17 cellular contexts compared by ENCODE assay signal in the genomic region with DNA sequence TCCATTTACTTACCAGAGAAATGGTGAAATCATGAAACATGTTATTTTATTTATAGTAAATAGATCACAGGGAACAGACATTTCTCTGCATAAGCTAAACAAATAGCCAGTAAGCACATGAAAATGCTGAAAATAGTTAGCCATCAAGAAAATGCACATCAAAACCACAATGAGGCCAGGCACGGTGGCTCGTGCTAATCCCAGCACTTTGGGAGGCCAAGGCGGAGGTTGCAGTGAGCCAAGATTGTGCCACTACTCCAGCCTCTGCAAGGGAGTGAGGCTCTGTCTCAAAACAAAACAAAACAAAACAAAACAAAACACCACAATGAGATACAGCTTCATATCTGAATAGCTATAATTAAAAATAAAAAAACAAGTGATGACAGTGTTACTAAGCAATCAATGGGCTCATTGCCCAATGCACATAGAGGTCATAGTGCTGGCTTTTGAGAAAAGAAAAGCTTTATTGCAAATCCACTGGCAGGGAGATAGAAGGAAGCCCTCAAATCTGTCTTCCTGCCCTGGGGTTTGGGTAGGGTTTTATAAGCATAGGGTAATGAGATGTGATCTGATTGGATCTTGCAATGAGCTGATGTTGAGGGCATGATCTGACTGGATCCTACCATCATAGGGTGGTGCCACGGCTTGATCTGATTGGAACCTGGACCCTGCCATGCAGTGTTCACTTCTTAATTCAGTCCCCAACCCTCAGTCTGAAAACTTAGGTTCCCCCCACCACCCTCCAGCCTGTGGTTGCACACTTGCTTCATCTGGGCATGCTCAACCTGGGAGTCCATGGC. TPM values are rescaled to one million over a fixed set of nuclear protein-coding genes. Genes with fewer than 3 reads are reported as not detected.
A peak's percentile ranks its signal among the peaks of the same experiment; 100 is the strongest.
DNase-seq lines count a peak whose midpoint lies in the region; ATAC-seq and TF ChIP-seq lines count a peak whose summit lies in the region.
"Had no signal": no experiment of that assay in that cellular context is flagged by ENCODE, and none has a peak within 500 bp of the region (broad histone marks: within the 10 kb centered on the region; RNA-seq: fewer than 3 reads in every experiment).

No MANE protein-coding gene starts in this region.

- no peak overlapping the region for H3K4me2 ChIP-seq in IMR-90 (ENCODE audit: low read depth, low read length)

- no peaks in the 10 kb centered on the region for H3K9me3 Mint-ChIP-seq in type B pancreatic cell
- H3K9me3 Mint-ChIP-seq: central memory CD8-positive, alpha-beta T cell had no signal

- peaks cover 4% of the 10 kb centered on the region for H3K27me3 Mint-ChIP-seq in type B pancreatic cell

- H3K56ac ChIP-seq in IMR-90 (ENCODE audit: extremely low read depth, insufficient read depth, low read length): no peak overlapping the region

- no peaks in the 10 kb centered on the region for H3K36me3 Mint-ChIP-seq in type B pancreatic cell
- H3K36me3 Mint-ChIP-seq: activated naive CD8-positive, alpha-beta T cell had no signal

- H4K20me1 ChIP-seq in IMR-90 (ENCODE audit: insufficient read depth, low read length): no peaks in the 10 kb centered on the region

- DNase-seq in AG09319 (ENCODE audit: extremely low read depth, low read depth): peak; percentile 64
- peak; percentile 35 for DNase-seq in IMR-90
- DNase-seq in brain microvascular endothelial cell: peak; percentile 36
- peak in 2 of 3 donors; percentile 14 to 41 for DNase-seq in right cardiac atrium
- DNase-seq in type B pancreatic cell (ENCODE audit: extremely low spot score, unreplicated experiment): no peak
- no peak for DNase-seq in NCI-H226
- no peak for DNase-seq in substantia nigra (lab: John Stamatoyannopoulos, UW)
- DNase-seq: activated T-cell treated with anti-CD3 and anti-CD28 coated beads for 4 hours; COR-L47; endodermal cell; MV-4-11; NCI-H2107; stimulated activated CD4-positive, alpha-beta T cell treated with anti-CD3 and anti-CD28 coated beads, Interleukin-2, amount 100 ng/mL, for 24 hours had no signal

- no peak overlapping the region; the same call in 1 of the 2 replicates for H3K23ac ChIP-seq in IMR-90 (ENCODE audit: low read depth, low read length)

- in situ Hi-C loops in IMR-90 (cut with MboI; ENCODE audit: low sequenced_read_pairs): no loop called here
- in situ Hi-C loops in brain microvascular endothelial cell (cut with HindIII; ENCODE audit: low pct_ligation_motif_present, low sequenced_read_pairs): no loop called here

- no peak overlapping the region for H3K4me3 ChIP-seq in IMR-90 (ENCODE audit: insufficient read depth, low read depth, low read length)
- no peak overlapping the region for H3K4me3 ChIP-seq in brain microvascular endothelial cell (ENCODE audit: low read depth, low read length)
- no peak overlapping the region for H3K4me3 ChIP-seq in right cardiac atrium (ENCODE audit: low read length)
- H3K4me3 ChIP-seq: Peyer's patch had no signal

- dilution Hi-C loops in IMR-90 (cut with HindIII; ENCODE audit: low sequenced_read_pairs, unreplicated experiment): no loop called here

- peaks cover 0 to 7% of the 10 kb centered on the region in 2 experiments; a peak in 2 of 4 replicates for H3K79me1 ChIP-seq in IMR-90 (ENCODE audit: low read depth in 1 of 2, low read length in 2 of 2)

- peak; percentile 63 for ATAC-seq in IMR-90 (ENCODE audit: low read depth)
- peak; percentile 59 to 64 for ATAC-seq in right cardiac atrium
- no peak for ATAC-seq in GM18870 (IDR thresholded peaks at IDR 0.05; ENCODE audit: unreplicated experiment)

- H3K36me3 ChIP-seq in IMR-90 (ENCODE audit: control insufficient read depth, insufficient read depth, low read length) (no peaks in the 10 kb centered on the region), brain microvascular endothelial cell (replicated peaks) (no peaks in the 10 kb centered on the region)
- H3K36me3 ChIP-seq: Peyer's patch had no signal

- no peak for TF ChIP-seq CTCF in AG09319 (IDR thresholded peaks at IDR 0.05; ENCODE audit: low read depth, low read length)
- no peak for TF ChIP-seq CTCF in IMR-90 (conservative IDR thresholded peaks at IDR 0.05; ENCODE audit: low read depth, low read length)
- TF ChIP-seq CTCF in brain microvascular endothelial cell (IDR thresholded peaks at IDR 0.05; ENCODE audit: low read depth, low read length, missing control alignments): no peak
- TF ChIP-seq CTCF in type B pancreatic cell (conservative IDR thresholded peaks at IDR 0.05): no peak

- H3K27ac Mint-ChIP-seq in type B pancreatic cell: no peak overlapping the region
- H3K27ac Mint-ChIP-seq: activated naive CD8-positive, alpha-beta T cell; endodermal cell had no signal

- POLR2A ChIA-PET in IMR-90 (lab: Charles Lee; ENCODE audit: unreplicated experiment): no interaction called here

- no peaks in the 10 kb centered on the region for H3K9me3 ChIP-seq in IMR-90 (ENCODE audit: control insufficient read depth, insufficient read depth, low read length)
- H3K9me3 ChIP-seq in right cardiac atrium (ENCODE audit: control insufficient read depth, low read length): no peaks in the 10 kb centered on the region
- H3K9me3 ChIP-seq: Peyer's patch had no signal

- CTCF ChIA-PET in IMR-90 (lab: Yijun Ruan, JAX): no interaction called here

- H4K8ac ChIP-seq in IMR-90 (ENCODE audit: low read depth in 2 of 2, low read length in 2 of 2): no peak overlapping the region

- H3K18ac ChIP-seq in IMR-90 (ENCODE audit: low read depth, low read length): no peak overlapping the region; the same call in 1 of the 2 replicates

- no TSS peak for BruUV-seq in IMR-90 (replicated peaks; lab: Mats Ljungman, UMichigan)

- no peak overlapping the region for H4K5ac ChIP-seq in IMR-90 (ENCODE audit: low read depth, low read length)

- intact Hi-C loops in IMR-90 (cut with micrococcal nuclease) (no loop called here), right cardiac atrium (cut with DNase I) (no loop called here)

- H2BK5ac ChIP-seq in IMR-90 (ENCODE audit: low read depth, low read length, poor library complexity, severe bottlenecking): no peak overlapping the region

- no peak overlapping the region for H2BK120ac ChIP-seq in IMR-90 (ENCODE audit: low read depth, low read length)

- no peak overlapping the region for H2BK15ac ChIP-seq in IMR-90 (ENCODE audit: low read depth, low read length)

- H2AK5ac ChIP-seq in IMR-90 (ENCODE audit: low read depth, low read length): peak overlapping the region; percentile 2; the same call in 1 of the 2 replicates

- no peak overlapping the region; the same call in 1 of the 2 replicates for H3K14ac ChIP-seq in IMR-90 (replicated peaks; ENCODE audit: low read depth, low read length)

- TF ChIP-seq POLR2A in IMR-90 (IDR thresholded peaks at IDR 0.05; ENCODE audit: low read depth, low read length): no peak

- H3K9ac ChIP-seq in IMR-90 (ENCODE audit: low read depth, low read length): no peak overlapping the region

- H3K27me3 ChIP-seq in IMR-90 (ENCODE audit: control insufficient read depth, insufficient read depth, low read length): no peaks in the 10 kb centered on the region
- no peaks in the 10 kb centered on the region for H3K27me3 ChIP-seq in brain microvascular endothelial cell (replicated peaks)
- H3K27me3 ChIP-seq in right cardiac atrium (ENCODE audit: control insufficient read depth, insufficient read depth): no peaks in the 10 kb centered on the region
- H3K27me3 ChIP-seq: Peyer's patch had no signal

- H3K4me1 ChIP-seq in IMR-90 (ENCODE audit: control insufficient read depth, insufficient read depth, low read length) (peaks cover 5% of the 10 kb centered on the region; the same call in 1 of the 2 replicates), right cardiac atrium (ENCODE audit: control insufficient read depth, insufficient read depth, low read length) (peaks cover 5% of the 10 kb centered on the region)
- H3K4me1 ChIP-seq: Peyer's patch had no signal

- no peak overlapping the region for H3K4ac ChIP-seq in IMR-90 (ENCODE audit: low read depth, low read length)

- no peak overlapping the region for H3K4me3 Mint-ChIP-seq in type B pancreatic cell
- H3K4me3 Mint-ChIP-seq: activated naive CD8-positive, alpha-beta T cell; central memory CD8-positive, alpha-beta T cell; endodermal cell had no signal

- H2BK20ac ChIP-seq in IMR-90 (ENCODE audit: low read depth, low read length): no peak overlapping the region

- H3K4me1 Mint-ChIP-seq in type B pancreatic cell (ENCODE audit: unreplicated experiment): no peaks in the 10 kb centered on the region
- H3K4me1 Mint-ChIP-seq: central memory CD8-positive, alpha-beta T cell had no signal

- H4K91ac ChIP-seq in IMR-90 (ENCODE audit: insufficient read depth, low read depth, low read length): no peak overlapping the region

- H2AK9ac ChIP-seq in IMR-90 (replicated peaks; ENCODE audit: low read depth, low read length, poor library complexity): no peak overlapping the region

- peak overlapping the region; percentile 63 for H2AFZ ChIP-seq in IMR-90 (replicated peaks; ENCODE audit: low read length, poor library complexity)

- TF ChIP-seq RAD21 in IMR-90 (IDR thresholded peaks at IDR 0.05; ENCODE audit: low read length): no peak

- H3K9me1 ChIP-seq in IMR-90 (ENCODE audit: insufficient read depth, low read length): peaks cover 8% of the 10 kb centered on the region; the same call in 1 of the 2 replicates

- H3K27ac ChIP-seq in IMR-90 (ENCODE audit: insufficient read depth, low read length): no peak overlapping the region
- no peak overlapping the region for H3K27ac ChIP-seq in brain microvascular endothelial cell
- H3K27ac ChIP-seq in right cardiac atrium (ENCODE audit: low read length): no peak overlapping the region
- no peak overlapping the region for H3K27ac ChIP-seq in substantia nigra (ENCODE audit: low read depth, low read length, poor library complexity, severe bottlenecking)
- H3K27ac ChIP-seq: Peyer's patch had no signal

- no CpG with 5 or more reads among the region's 4 CpGs for WGBS in IMR-90 (ENCODE audit: extremely low coverage in 2 of 2, insufficient read length in 1 of 2), 2 experiments
- 56% methylated on average over 4 of the region's 4 CpGs for whole genome bisulfite sequencing in right cardiac atrium

TF ChIP-seq in IMR-90, 13 proteins besides CTCF, POLR2A, EP300 and RAD21 (continues in another document):
- TF ChIP-seq SMC3 (IDR thresholded peaks at IDR 0.05; ENCODE audit: low read depth, low read length): no peak
- TF ChIP-seq, protein P1, sequence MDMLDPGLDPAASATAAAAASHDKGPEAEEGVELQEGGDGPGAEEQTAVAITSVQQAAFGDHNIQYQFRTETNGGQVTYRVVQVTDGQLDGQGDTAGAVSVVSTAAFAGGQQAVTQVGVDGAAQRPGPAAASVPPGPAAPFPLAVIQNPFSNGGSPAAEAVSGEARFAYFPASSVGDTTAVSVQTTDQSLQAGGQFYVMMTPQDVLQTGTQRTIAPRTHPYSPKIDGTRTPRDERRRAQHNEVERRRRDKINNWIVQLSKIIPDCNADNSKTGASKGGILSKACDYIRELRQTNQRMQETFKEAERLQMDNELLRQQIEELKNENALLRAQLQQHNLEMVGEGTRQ (IDR thresholded peaks at IDR 0.05; ENCODE audit: low read depth, low read length): no peak
- no peak for TF ChIP-seq RFX5 (IDR thresholded peaks at IDR 0.05; ENCODE audit: low read depth, low read length)

RNA-seq across cellular contexts. Expression of a gene that starts 16.2 kb away (rescaled TPM):
- 18.6 and 22.5 TPM in 2 replicates for total RNA-seq in IMR-90 (2012; rRNA removed)
- polyA plus RNA-seq in IMR-90 (2012; rRNA removed): 5.4 and 7.2 TPM in 2 replicates
- polyA plus RNA-seq in IMR-90 (2012; cell fraction: cytosol; rRNA removed): 1.7 and 3.9 TPM in 2 replicates
- 0.94 and 2.2 TPM in 2 replicates for polyA plus RNA-seq in IMR-90 (2012; cell fraction: nucleus; rRNA removed; ENCODE audit: low replicate concordance)
- 10 to 100 TPM; 15.6 to 20.6 (median 19.8) TPM for total RNA-seq in right cardiac atrium
- polyA plus RNA-seq in right cardiac atrium: 11.7 TPM
- 23.6 and 31.6 TPM in 2 replicates for total RNA-seq in type B pancreatic cell (ENCODE audit: low replicate concordance)

Comparison
In these comparisons a context has a peak if more than half of its experiments do, and no peak if none do; other contexts are left out.
1. DNase-seq: peak in AG09319 (single experiment), IMR-90 (single experiment), brain microvascular endothelial cell (single experiment) and right cardiac atrium (2 of 3); none in type B pancreatic cell (single experiment), NCI-H226 (single experiment) and substantia nigra (0 of 49).